ENCODE assay signal across 13 cellular contexts in genomic region chr1:169090900-169091311, GRCh38. TPM values are rescaled to one million over a fixed set of nuclear protein-coding genes. Genes with fewer than 3 reads are reported as not detected.
DNase-seq lines count a peak whose midpoint lies in the region; ATAC-seq, FAIRE-seq and TF ChIP-seq lines count a peak whose summit lies in the region.
"Had no signal": no experiment of that assay in that cellular context is flagged by ENCODE, and none has a peak within 500 bp of the region (broad histone marks: within the 10 kb centered on the region; RNA-seq: fewer than 3 reads in every experiment).

No MANE protein-coding gene starts in this region.

- H3K27ac ChIP-seq in substantia nigra (ENCODE audit: low read depth, low read length, poor library complexity, severe bottlenecking), result peak overlapping the region; percentile 94
- no peak overlapping the region for H3K27ac ChIP-seq in osteoblast (ENCODE audit: low read depth, low read length)
- H3K27ac ChIP-seq: testis had no signal

- H3K4me3 ChIP-seq in osteoblast (ENCODE audit: insufficient read depth, low read length), result no peak overlapping the region
- H3K4me3 ChIP-seq: testis had no signal

- peak; percentile 30 for ATAC-seq in activated CD8-positive, alpha-beta memory T cell treated with anti-CD3 and anti-CD28 coated beads, Interleukin-2, amount 10 ng/mL, durations not matched to agents 7 days and 5 days
- ATAC-seq in HG02759 (IDR thresholded peaks at IDR 0.05; ENCODE audit: unreplicated experiment) (peak; percentile 69), HG03521 (IDR thresholded peaks at IDR 0.05; ENCODE audit: unreplicated experiment) (peak; percentile 23)

- peaks cover 9% of the 10 kb centered on the region for H3K4me1 Mint-ChIP-seq in activated CD8-positive, alpha-beta memory T cell treated with anti-CD3 and anti-CD28 coated beads, Interleukin-2, amount 10 ng/mL, durations not matched to agents 7 days and 5 days
- H3K4me1 Mint-ChIP-seq: nephron had no signal

- no peaks in the 10 kb centered on the region for H3K9me3 ChIP-seq in osteoblast (ENCODE audit: low read depth, low read length)
- H3K9me3 ChIP-seq: testis had no signal

- no peak overlapping the region for H2AFZ ChIP-seq in osteoblast (ENCODE audit: low read length)

- DNase-seq in activated CD8-positive, alpha-beta memory T cell treated with anti-CD3 and anti-CD28 coated beads, Interleukin-2, amount 10 ng/mL, durations not matched to agents 7 days and 5 days, result no peak
- DNase-seq in activated CD8-positive, alpha-beta memory T cell treated with anti-CD3 and anti-CD28 coated beads for 24 hours, result no peak
- DNase-seq in substantia nigra (lab: John Stamatoyannopoulos, UW), result peak in 1 of 49 donors; percentile 25
- DNase-seq in activated gamma-delta T cell (lab: John Stamatoyannopoulos, UW), result no peak
- DNase-seq in osteoblast (ENCODE audit: insufficient read length, low spot score, missing footprints), result no peak
- no peak for DNase-seq in GM12892 (ENCODE audit: insufficient read length)
- DNase-seq: aorta; DMS 273 treated with DMSO at 0.1 percent for 48 hours; stimulated activated CD4-positive, alpha-beta T cell treated with anti-CD3 and anti-CD28 coated beads, Interleukin-15, amount 100 ng/mL, for 24 hours; testis had no signal

- H3K79me2 ChIP-seq in osteoblast (ENCODE audit: insufficient read depth, low read length), result no peaks in the 10 kb centered on the region

- TF ChIP-seq POLR2A in GM12892 (IDR thresholded peaks at IDR 0.05; ENCODE audit: low read depth, low read length), result no peak

- H3K27ac Mint-ChIP-seq in activated CD8-positive, alpha-beta memory T cell treated with anti-CD3 and anti-CD28 coated beads, Interleukin-2, amount 10 ng/mL, durations not matched to agents 7 days and 5 days, result no peak overlapping the region
- H3K27ac Mint-ChIP-seq: nephron had no signal

- no peak for FAIRE-seq in GM12892 (lab: Jason Lieb, UNC)

- no peaks in the 10 kb centered on the region for H3K4me1 ChIP-seq in osteoblast (ENCODE audit: insufficient read depth, low read length)
- H3K4me1 ChIP-seq: testis had no signal

- no peaks in the 10 kb centered on the region for H3K9me3 Mint-ChIP-seq in activated CD8-positive, alpha-beta memory T cell treated with anti-CD3 and anti-CD28 coated beads, Interleukin-2, amount 10 ng/mL, durations not matched to agents 7 days and 5 days (ENCODE audit: low read depth)
- H3K9me3 Mint-ChIP-seq: nephron had no signal

- H3K4me3 Mint-ChIP-seq in activated CD8-positive, alpha-beta memory T cell treated with anti-CD3 and anti-CD28 coated beads, Interleukin-2, amount 10 ng/mL, durations not matched to agents 7 days and 5 days, result no peak overlapping the region
- H3K4me3 Mint-ChIP-seq: nephron had no signal

- peaks cover 25% of the 10 kb centered on the region for H3K27me3 Mint-ChIP-seq in activated CD8-positive, alpha-beta memory T cell treated with anti-CD3 and anti-CD28 coated beads, Interleukin-2, amount 10 ng/mL, durations not matched to agents 7 days and 5 days

- CTCF ChIA-PET in activated CD8-positive, alpha-beta memory T cell treated with anti-CD3 and anti-CD28 coated beads, Interleukin-2, amount 10 ng/mL, durations not matched to agents 7 days and 5 days (lab: Charles Lee), result no interaction called here

- TF ChIP-seq CTCF in osteoblast (IDR thresholded peaks at IDR 0.05; ENCODE audit: extremely low read depth, low read depth, low read length), result no peak

- H3K36me3 ChIP-seq in osteoblast (ENCODE audit: insufficient read depth, low read length), result no peaks in the 10 kb centered on the region

- H3K4me2 ChIP-seq in osteoblast (ENCODE audit: insufficient read depth, low read length), result no peak overlapping the region

- no peaks in the 10 kb centered on the region for H3K27me3 ChIP-seq in osteoblast (ENCODE audit: insufficient read depth, low read length)
- H3K27me3 ChIP-seq: testis had no signal

- H3K36me3 Mint-ChIP-seq in activated CD8-positive, alpha-beta memory T cell treated with anti-CD3 and anti-CD28 coated beads, Interleukin-2, amount 10 ng/mL, durations not matched to agents 7 days and 5 days, result no peaks in the 10 kb centered on the region

- no peaks in the 10 kb centered on the region for H4K20me1 ChIP-seq in osteoblast (ENCODE audit: insufficient read depth, low read length)

RNA-seq across cellular contexts. Expression of gene ATP1B1, which starts 15.6 kb away (rescaled TPM):
- total RNA-seq in activated CD8-positive, alpha-beta memory T cell treated with anti-CD3 and anti-CD28 coated beads, Interleukin-2, amount 10 ng/mL, durations not matched to agents 7 days and 5 days, result 1 to 10 TPM; 4.0 to 5.4 TPM
- 8.3 and 12.7 TPM in 2 replicates for total RNA-seq in osteoblast
- polyA plus RNA-seq in GM12892 (2012; ENCODE audit: missing spikeins), result 27.3 TPM
